In the genomic region with DNA sequence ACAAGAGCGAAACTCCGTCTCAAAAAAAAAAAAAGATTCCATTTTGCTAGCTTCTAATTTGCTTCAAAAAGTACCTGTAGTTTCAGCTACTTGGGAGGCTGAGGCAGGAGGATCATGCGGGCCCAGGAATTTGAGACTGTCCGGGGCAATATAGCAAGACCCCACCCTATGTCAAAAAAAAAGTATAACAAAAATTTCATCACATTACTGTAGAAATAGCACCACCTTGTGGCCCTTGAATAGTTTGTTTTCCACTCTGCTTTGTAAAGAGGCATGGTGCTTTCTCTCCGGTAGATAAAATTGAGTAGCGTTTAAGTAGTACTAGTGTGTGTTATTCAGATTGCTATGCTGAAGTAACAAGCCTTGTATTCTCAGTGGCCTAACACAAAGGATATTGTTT, we compare ENCODE assay signal across 9 cellular contexts. TPM values are rescaled to one million over a fixed set of nuclear protein-coding genes. Genes with fewer than 3 reads are reported as not detected.
DNase-seq lines count a peak whose midpoint lies in the region; ATAC-seq, FAIRE-seq and TF ChIP-seq lines count a peak whose summit lies in the region.
"Had no signal": no experiment of that assay in that cellular context is flagged by ENCODE, and none has a peak within 500 bp of the region (broad histone marks: within the 10 kb centered on the region; RNA-seq: fewer than 3 reads in every experiment).

No MANE protein-coding gene starts in this region.

- H3K4me3 ChIP-seq in HL-60 (replicated peaks; ENCODE audit: insufficient read depth, low read length) (no peak overlapping the region), K562 (no peak overlapping the region)

- H4K20me1 ChIP-seq in K562 (replicated peaks; ENCODE audit: control insufficient read depth, insufficient read depth, low read length), result no peaks in the 10 kb centered on the region

- H3K27ac ChIP-seq in HL-60 (replicated peaks) (no peak overlapping the region), K562 (ENCODE audit: extremely low read depth, low read depth, low read length) (no peak overlapping the region)

- H3K27me3 ChIP-seq in HL-60 (ENCODE audit: insufficient read depth, poor library complexity, severe bottlenecking), result no peaks in the 10 kb centered on the region
- no peaks in the 10 kb centered on the region for H3K27me3 ChIP-seq in K562 (ENCODE audit: control insufficient read depth in 2 of 2, insufficient read depth in 2 of 2, low read length in 2 of 2)

- H3K9ac ChIP-seq in K562 (ENCODE audit: insufficient read depth in 1 of 2, low read depth in 2 of 2, low read length in 2 of 2), result no peak overlapping the region

- peak; percentile 68 to 72 for TF ChIP-seq RAD21 in K562 (CRISPR knock-in tag; conservative IDR thresholded peaks at IDR 0.05 in 1 of 2, IDR thresholded peaks at IDR 0.05 in 1 of 2)

- H3K79me2 ChIP-seq in K562 (ENCODE audit: control insufficient read depth, insufficient read depth, low read length), result no peaks in the 10 kb centered on the region

- peaks cover 4% of the 10 kb centered on the region for H3K4me1 Mint-ChIP-seq in stimulated activated naive CD8-positive, alpha-beta T cell treated with anti-CD3 and anti-CD28 coated beads, Interleukin-15, amount 100 ng/mL, for 72 hours
- H3K4me1 Mint-ChIP-seq: activated naive CD4-positive, alpha-beta T cell treated with anti-CD3 and anti-CD28 coated beads, Interleukin-2, amount 50 U/mL, for 24 hours had no signal

- TF ChIP-seq CTCF in HL-60 (IDR thresholded peaks at IDR 0.05; ENCODE audit: insufficient read depth, low read length), result peak; percentile 6
- peak; percentile 44 to 79 (median 62); a peak in 5 of 6 replicates for TF ChIP-seq CTCF in K562 (IDR thresholded peaks at IDR 0.05 in 2 of 3, conservative IDR thresholded peaks at IDR 0.05 in 1 of 3; ENCODE audit: insufficient read depth in 2 of 3, low read depth in 1 of 3, low read length in 3 of 3)

- peak overlapping the region; percentile 79 for H2AFZ ChIP-seq in K562 (ENCODE audit: low read depth, low read length)

- POLR2A ChIA-PET in K562 (lab: Yijun Ruan, JAX), result no interaction called here

- no peaks in the 10 kb centered on the region for H3K9me3 Mint-ChIP-seq in stimulated activated naive CD8-positive, alpha-beta T cell treated with anti-CD3 and anti-CD28 coated beads, Interleukin-15, amount 100 ng/mL, for 72 hours
- H3K9me3 Mint-ChIP-seq: activated naive CD4-positive, alpha-beta T cell treated with anti-CD3 and anti-CD28 coated beads, Interleukin-2, amount 50 U/mL, for 24 hours had no signal

- CTCF ChIA-PET in K562 (lab: Yijun Ruan, JAX; ENCODE audit: low intra/inter-chr PET ratio), result interaction anchor here (0.7 to 4.0 kb wide), 5 partner anchors 341 to 443 kb away, joined by 3 to 22 read pairs (median 4); a partner anchor contains a TSS

- H3K4me2 ChIP-seq in K562 (ENCODE audit: insufficient read depth, low read length), result no peak overlapping the region

- TF ChIP-seq EP300 in K562 (IDR thresholded peaks at IDR 0.05; ENCODE audit: low read length), result no peak

- 23% methylated on average over 5 of the region's 6 CpGs for WGBS in K562 (ENCODE audit: insufficient coverage, low coverage, missing lambda C conversion rate)

- intact Hi-C loops in K562 (cut with micrococcal nuclease), result loop anchor here (5.0 to 10.0 kb wide), 3 partner anchors 267 to 497 kb away; a partner anchor contains a TSS

- no peaks in the 10 kb centered on the region for H3K27me3 Mint-ChIP-seq in stimulated activated naive CD8-positive, alpha-beta T cell treated with anti-CD3 and anti-CD28 coated beads, Interleukin-15, amount 100 ng/mL, for 72 hours
- H3K27me3 Mint-ChIP-seq: activated naive CD4-positive, alpha-beta T cell treated with anti-CD3 and anti-CD28 coated beads, Interleukin-2, amount 50 U/mL, for 24 hours had no signal

- ATAC-seq in K562, result peak; percentile 89
- ATAC-seq in stimulated activated naive CD8-positive, alpha-beta T cell treated with anti-CD3 and anti-CD28 coated beads, Interleukin-15, amount 100 ng/mL, for 72 hours, result peak; percentile 67
- ATAC-seq in HG03354 (IDR thresholded peaks at IDR 0.05; ENCODE audit: poor library complexity, severe bottlenecking, unreplicated experiment), result no peak

- H3K9me1 ChIP-seq in K562 (ENCODE audit: control insufficient read depth, insufficient read depth, low read length), result no peaks in the 10 kb centered on the region

- H3K9me3 ChIP-seq in K562 (replicated peaks; ENCODE audit: control insufficient read depth, insufficient read depth, low read depth, low read length), result no peaks in the 10 kb centered on the region

- FAIRE-seq in K562 (lab: Jason Lieb, UNC), result peak; percentile 96

- TF ChIP-seq POLR2A in K562 (conservative IDR thresholded peaks at IDR 0.05), result no peak

- no peaks in the 10 kb centered on the region for H3K36me3 ChIP-seq in K562 (ENCODE audit: control insufficient read depth, insufficient read depth, low read length)

- H3K27ac Mint-ChIP-seq in stimulated activated naive CD8-positive, alpha-beta T cell treated with anti-CD3 and anti-CD28 coated beads, Interleukin-15, amount 100 ng/mL, for 72 hours, result no peak overlapping the region
- H3K27ac Mint-ChIP-seq: activated naive CD4-positive, alpha-beta T cell treated with anti-CD3 and anti-CD28 coated beads, Interleukin-2, amount 50 U/mL, for 24 hours had no signal

- BruUV-seq in K562 (replicated peaks; lab: Mats Ljungman, UMichigan), result no TSS peak

- no peaks in the 10 kb centered on the region; a peak in 1 of 5 replicates for H3K4me1 ChIP-seq in K562 (replicated peaks in 1 of 2; ENCODE audit: control insufficient read depth in 2 of 2, insufficient read depth in 2 of 2, low read length in 2 of 2)

- H3K4me3 Mint-ChIP-seq in stimulated activated naive CD8-positive, alpha-beta T cell treated with anti-CD3 and anti-CD28 coated beads, Interleukin-15, amount 100 ng/mL, for 72 hours, result no peak overlapping the region
- H3K4me3 Mint-ChIP-seq: activated naive CD4-positive, alpha-beta T cell treated with anti-CD3 and anti-CD28 coated beads, Interleukin-2, amount 50 U/mL, for 24 hours had no signal

- in situ Hi-C loops in K562 (cut with MboI), result loop anchor here (10.0 kb wide), 2 partner anchors 337 to 497 kb away; a partner anchor contains a TSS

- peak; percentile 52 for DNase-seq in DMS53 treated with DMSO at 0.1 percent for 48 hours (lab: John Stamatoyannopoulos, UW; ENCODE audit: unreplicated experiment)
- peak; percentile 20 to 37 for DNase-seq in HL-60 (ENCODE audit: low read depth in 1 of 2, low spot score in 1 of 2)
- DNase-seq in NCI-H82 (lab: John Stamatoyannopoulos, UW), result peak; percentile 87
- DNase-seq in K562 (ENCODE audit: extremely low read depth in 1 of 4, low spot score in 3 of 4), result peak; percentile 31 to 78 (median 40)
- peak; percentile 31 for DNase-seq in iPS-NIHi11 (ENCODE audit: low spot score)
- peak; percentile 19 to 40 for DNase-seq in stimulated activated naive CD8-positive, alpha-beta T cell treated with anti-CD3 and anti-CD28 coated beads, Interleukin-15, amount 100 ng/mL, for 72 hours
- DNase-seq in T-helper 9 cell, result no peak

TF ChIP-seq in K562, 482 proteins besides CTCF, POLR2A, EP300 and RAD21 (continues in another document):
- no peak for TF ChIP-seq YY1 (IDR thresholded peaks at IDR 0.05; ENCODE audit: borderline replicate concordance in 1 of 3, control insufficient read depth in 1 of 3, extremely low read depth in 1 of 3, insufficient read depth in 3 of 3, insufficient read length in 1 of 3, insufficient replicate concordance in 2 of 3, low read depth in 1 of 3, low read length in 2 of 3)
- peak; percentile 79 for TF ChIP-seq ADNP (tag; IDR thresholded peaks at IDR 0.05)
- TF ChIP-seq TARDBP (IDR thresholded peaks at IDR 0.05), result no peak
- no peak for TF ChIP-seq RAD51 (IDR thresholded peaks at IDR 0.05; ENCODE audit: borderline replicate concordance, low read depth)
- TF ChIP-seq SMC3 (conservative IDR thresholded peaks at IDR 0.05; ENCODE audit: insufficient read depth, low read depth, low read length), result peak; percentile 52

RNA-seq across cellular contexts. Expression of a gene that starts 18.2 kb away (rescaled TPM):
- total RNA-seq in K562 (2011; cell fraction: chromatin; rRNA removed; ENCODE audit: low replicate concordance), result 343 and 576 TPM in 2 replicates
- total RNA-seq in K562 (2011; cell fraction: nucleolus; rRNA removed), result 343 and 349 TPM in 2 replicates
- 217 and 256 TPM in 2 replicates for total RNA-seq in K562 (2011; cell fraction: nucleoplasm; rRNA removed)
- total RNA-seq in K562 (2014; rRNA removed) (48.0 and 55.8 TPM in 2 replicates), K562 (2014; rRNA removed; fragmentation: Illumina TruSeq; extraction: Trizol) (42.6 and 44.9 TPM in 2 replicates), K562 (2015; rRNA removed; fragmentation: Illumina TruSeq; extraction: Trizol) (45.2 and 47.3 TPM in 2 replicates), K562 (2021) (67.6 and 71.1 TPM in 2 replicates)
- polyA plus RNA-seq in K562 (2011; rRNA removed) (37.6 and 56.2 TPM in 2 replicates), K562 (2014; fragmentation: Illumina TruSeq; extraction: Trizol) (55.4 and 58.5 TPM in 2 replicates), K562 (2014; fragmentation: Nextera tagmentation; extraction: Ambion mirVana) (10 to 100 TPM; 18.8 to 21.6 TPM), K562 (2014; rRNA removed) (56.7 and 69.0 TPM in 2 replicates)
- polyA plus RNA-seq in K562 (2011; cell fraction: cytosol; rRNA removed), result 29.5 and 46.2 TPM in 2 replicates
- polyA plus RNA-seq in K562 (2011; cell fraction: nucleus; rRNA removed), result 499 and 561 TPM in 2 replicates
- polyA plus RNA-seq in K562 (2012), result 58.5 and 64.0 TPM in 2 replicates
- 45.9 and 57.2 TPM in 2 replicates for polyA minus RNA-seq in K562 (2011; rRNA and poly(A)+ RNA removed)
- polyA minus RNA-seq in K562 (2011; cell fraction: cytosol; rRNA and poly(A)+ RNA removed), result 16.1 and 22.0 TPM in 2 replicates
- polyA minus RNA-seq in K562 (2011; cell fraction: nucleus; rRNA and poly(A)+ RNA removed), result 194 and 218 TPM in 2 replicates

RNA-seq across cellular contexts. Expression of a gene that starts 29.2 kb away (rescaled TPM):
- total RNA-seq in K562 (2011; cell fraction: chromatin; rRNA removed; ENCODE audit: low replicate concordance), result 72.5 and 248 TPM in 2 replicates
- 35.7 and 56.7 TPM in 2 replicates for total RNA-seq in K562 (2011; cell fraction: nucleolus; rRNA removed)
- 84.0 and 86.9 TPM in 2 replicates for total RNA-seq in K562 (2011; cell fraction: nucleoplasm; rRNA removed)
- total RNA-seq in K562 (2014; rRNA removed), result 10.7 and 12.7 TPM in 2 replicates
- total RNA-seq in K562 (2014; rRNA removed; fragmentation: Illumina TruSeq; extraction: Trizol), result 17.2 and 19.1 TPM in 2 replicates
- 23.3 and 24.2 TPM in 2 replicates for total RNA-seq in K562 (2015; rRNA removed; fragmentation: Illumina TruSeq; extraction: Trizol)
- 20.2 and 22.7 TPM in 2 replicates for total RNA-seq in K562 (2021)
- 16.7 and 18.6 TPM in 2 replicates for polyA plus RNA-seq in K562 (2011; rRNA removed)
- polyA plus RNA-seq in K562 (2011; cell fraction: cytosol; rRNA removed), result 9.3 and 12.1 TPM in 2 replicates
- 36.7 and 37.9 TPM in 2 replicates for polyA plus RNA-seq in K562 (2011; cell fraction: nucleus; rRNA removed)
- 8.7 and 11.7 TPM in 2 replicates for polyA plus RNA-seq in K562 (2012)
- polyA plus RNA-seq in K562 (2014; fragmentation: Illumina TruSeq; extraction: Trizol), result 11.9 and 14.6 TPM in 2 replicates
- polyA plus RNA-seq in K562 (2014; fragmentation: Nextera tagmentation; extraction: Ambion mirVana), result 1 to 10 TPM; 2.0 to 6.0 TPM
- polyA plus RNA-seq in K562 (2014; rRNA removed), result 8.8 and 11.4 TPM in 2 replicates
- 54.6 and 68.2 TPM in 2 replicates for polyA minus RNA-seq in K562 (2011; rRNA and poly(A)+ RNA removed)
- 15.4 and 19.6 TPM in 2 replicates for polyA minus RNA-seq in K562 (2011; cell fraction: cytosol; rRNA and poly(A)+ RNA removed)
- 38.5 and 74.9 TPM in 2 replicates for polyA minus RNA-seq in K562 (2011; cell fraction: nucleus; rRNA and poly(A)+ RNA removed)
